In the genomic region with DNA sequence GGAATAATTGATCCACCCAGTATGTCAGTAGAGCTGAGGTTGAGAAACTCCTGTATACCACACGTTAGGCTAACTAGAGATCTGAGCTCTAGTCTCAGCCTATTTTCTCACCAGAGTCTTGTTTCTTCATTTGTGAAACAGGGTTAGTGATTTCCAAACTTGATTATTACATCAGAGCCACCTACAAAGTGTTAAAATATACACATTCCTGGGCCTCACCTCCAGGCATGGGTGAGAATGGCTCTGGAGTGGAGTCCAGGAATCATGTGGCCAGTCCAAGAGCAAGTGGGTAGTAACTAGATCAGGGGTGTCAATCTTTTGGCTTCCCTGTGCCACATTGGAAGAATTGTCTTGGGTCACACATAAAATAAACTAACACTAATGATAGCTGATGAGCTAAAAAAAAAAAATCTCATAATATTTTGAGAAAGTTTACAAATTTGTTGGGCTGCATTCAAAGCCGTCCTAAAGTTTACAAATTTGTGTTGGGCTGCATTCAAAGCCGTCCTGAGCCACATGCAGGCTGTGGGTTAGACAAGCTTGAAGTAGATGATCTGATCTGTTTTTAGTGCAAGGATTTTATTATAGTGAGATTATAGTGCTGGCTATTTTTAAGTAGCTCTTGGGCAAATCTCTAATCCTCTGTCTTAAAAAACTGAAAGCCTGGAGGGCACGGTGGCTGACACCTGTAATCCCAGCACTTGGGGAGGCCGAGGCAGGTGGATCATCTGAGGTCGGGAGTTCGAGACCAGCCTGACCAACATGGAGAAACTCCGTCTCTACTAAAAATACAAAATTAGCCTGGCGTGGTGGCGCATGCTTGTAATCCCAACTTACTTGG, we compare ENCODE assay signal across 13 cellular contexts. TPM values are rescaled to one million over a fixed set of nuclear protein-coding genes. Genes with fewer than 3 reads are reported as not detected.
DNase-seq lines count a peak whose midpoint lies in the region; ATAC-seq, FAIRE-seq and TF ChIP-seq lines count a peak whose summit lies in the region.
"Had no signal": no experiment of that assay in that cellular context is flagged by ENCODE, and none has a peak within 500 bp of the region (broad histone marks: within the 10 kb centered on the region; RNA-seq: fewer than 3 reads in every experiment).

No MANE protein-coding gene starts in this region.

- peak overlapping the region; percentile 74 for H3K9ac ChIP-seq in HUES64 (ENCODE audit: low read depth, low read length)
- peak overlapping the region; percentile 100 for H3K9ac ChIP-seq in adipocyte (ENCODE audit: low read length)
- H3K9ac ChIP-seq: parathyroid adenoma had no signal

- H3K27me3 ChIP-seq in HUES64 (ENCODE audit: insufficient read depth, low read length) (no peaks in the 10 kb centered on the region), adipocyte (replicated peaks; ENCODE audit: control insufficient read depth, insufficient read depth, low read length) (no peaks in the 10 kb centered on the region)
- H3K27me3 ChIP-seq: testis had no signal

- H3K4me1 ChIP-seq in HUES64 (ENCODE audit: insufficient read depth, low read length) (peaks cover 8% of the 10 kb centered on the region; the same call in 1 of the 2 replicates), adipocyte (ENCODE audit: control insufficient read depth, insufficient read depth, low read length) (peaks cover 50% of the 10 kb centered on the region)
- H3K4me1 ChIP-seq: parathyroid adenoma had no signal

- peak overlapping the region; percentile 46 to 57 for H3K4me3 Mint-ChIP-seq in CD14-positive monocyte
- peak overlapping the region; percentile 99 for H3K4me3 Mint-ChIP-seq in nephron progenitor cell

- ATAC-seq in HG03196 (IDR thresholded peaks at IDR 0.05; ENCODE audit: unreplicated experiment), result no peak

- TF ChIP-seq CTCF in CD14-positive monocyte (IDR thresholded peaks at IDR 0.05) (no peak), nephron progenitor cell (IDR thresholded peaks at IDR 0.05) (no peak)

- peaks cover 60% of the 10 kb centered on the region for H3K4me1 Mint-ChIP-seq in CD14-positive monocyte
- H3K4me1 Mint-ChIP-seq in nephron progenitor cell, result peaks cover 54% of the 10 kb centered on the region

- H3K9me3 Mint-ChIP-seq in CD14-positive monocyte (no peaks in the 10 kb centered on the region), nephron progenitor cell (peaks cover 4% of the 10 kb centered on the region)

- peaks cover 0 to 3% (median 0%) of the 10 kb centered on the region in 3 donors for H3K27me3 Mint-ChIP-seq in CD14-positive monocyte (ENCODE audit: low read depth in 3 of 3)
- no peaks in the 10 kb centered on the region for H3K27me3 Mint-ChIP-seq in nephron progenitor cell (ENCODE audit: low read depth, poor library complexity)

- H3K27ac Mint-ChIP-seq in CD14-positive monocyte (peak overlapping the region in 5 of 7 donors; percentile 23 to 63 (median 46)), nephron progenitor cell (no peak overlapping the region)

- no peak overlapping the region for H3K27ac ChIP-seq in HUES64 (ENCODE audit: low read depth, low read length)
- H3K27ac ChIP-seq: parathyroid adenoma had no signal

- peaks cover 34 to 48% of the 10 kb centered on the region in 2 donors for H3K36me3 Mint-ChIP-seq in CD14-positive monocyte
- peaks cover 47% of the 10 kb centered on the region for H3K36me3 Mint-ChIP-seq in nephron progenitor cell (ENCODE audit: low read depth)

- intact Hi-C loops in CD14-positive monocyte (cut with micrococcal nuclease), result no loop called here

- no peaks in the 10 kb centered on the region for H3K9me3 ChIP-seq in HUES64 (ENCODE audit: insufficient read depth, low read depth, low read length)
- H3K9me3 ChIP-seq in adipocyte (ENCODE audit: control insufficient read depth, low read length), result no peaks in the 10 kb centered on the region
- H3K9me3 ChIP-seq: testis had no signal

- DNase-seq in CD14-positive monocyte (ENCODE audit: low spot score) (no peak), adipocyte (ENCODE audit: low read depth) (no peak), nephron progenitor cell (no peak), RCC 7860 (ENCODE audit: low spot score) (no peak), glomerular visceral epithelial cell (ENCODE audit: extremely low spot score) (no peak), HTR-8/SVneo (ENCODE audit: insufficient read length, low spot score) (no peak)
- DNase-seq: activated CD8-positive, alpha-beta memory T cell treated with anti-CD3 and anti-CD28 coated beads for 24 hours; NCI-H1930; testis had no signal

- peaks cover 61% of the 10 kb centered on the region for H3K36me3 ChIP-seq in HUES64 (ENCODE audit: insufficient read depth, low read length)
- H3K36me3 ChIP-seq in adipocyte (ENCODE audit: control insufficient read depth, insufficient read depth, low read length, severe bottlenecking), result peaks cover 45% of the 10 kb centered on the region

- FAIRE-seq in RCC 7860 (lab: Jason Lieb, UNC) (no peak), HTR-8/SVneo (lab: Jason Lieb, UNC) (no peak)
- FAIRE-seq: endometrium had no signal

- WGBS in HUES64, result 90% methylated on average over 10 of the region's 10 CpGs

- H3K4me3 ChIP-seq in HUES64 (ENCODE audit: low read length) (peak overlapping the region; percentile 87; the same call in 1 of the 2 replicates), adipocyte (ENCODE audit: low read length) (peak overlapping the region; percentile 100)
- H3K4me3 ChIP-seq: testis had no signal

RNA-seq across cellular contexts. Expression of a gene that starts 20.4 kb away (rescaled TPM):
- not detected for polyA plus RNA-seq in CD14-positive monocyte
- not detected for polyA plus RNA-seq in HUES64 (2013, experiment 1 of 2)
- polyA plus RNA-seq in HUES64 (2013, experiment 2 of 2), result 0.51 TPM

RNA-seq across cellular contexts. Expression of a gene that starts 22.7 kb away (rescaled TPM):
- not detected for polyA plus RNA-seq in CD14-positive monocyte
- 1.4 TPM for polyA plus RNA-seq in HUES64 (2013, experiment 1 of 2)
- 1.9 TPM for polyA plus RNA-seq in HUES64 (2013, experiment 2 of 2)

RNA-seq across cellular contexts. Expression of a gene that starts 25.4 kb away (rescaled TPM):
- 10 to 100 TPM in 1 of 2 donors, 1 to 10 TPM in 1; 8.3 to 11.8 TPM for polyA plus RNA-seq in CD14-positive monocyte
- polyA plus RNA-seq in HUES64 (2013, experiment 1 of 2), result 0.50 TPM
- 1.1 TPM for polyA plus RNA-seq in HUES64 (2013, experiment 2 of 2)

RNA-seq across cellular contexts. Expression of a gene that starts 59.0 kb away (rescaled TPM):
- polyA plus RNA-seq in CD14-positive monocyte, result 10 to 100 TPM; 36.9 to 68.6 TPM
- polyA plus RNA-seq in HUES64 (2013, experiment 1 of 2), result 8.4 TPM
- polyA plus RNA-seq in HUES64 (2013, experiment 2 of 2), result 10.8 TPM
